Comparison of ENCODE assay signal across 1 cellular context in genomic region chr22:18970180-18970947, GRCh38.
A peak's percentile ranks its signal among the peaks of the same experiment; 100 is the strongest.
TF ChIP-seq lines count a peak whose summit lies in the region.

No MANE protein-coding gene starts in this region.

TF ChIP-seq in HepG2, 621 proteins besides CTCF, POLR2A, EP300 and RAD21 (continued from another document):
- TF ChIP-seq, protein P1, sequence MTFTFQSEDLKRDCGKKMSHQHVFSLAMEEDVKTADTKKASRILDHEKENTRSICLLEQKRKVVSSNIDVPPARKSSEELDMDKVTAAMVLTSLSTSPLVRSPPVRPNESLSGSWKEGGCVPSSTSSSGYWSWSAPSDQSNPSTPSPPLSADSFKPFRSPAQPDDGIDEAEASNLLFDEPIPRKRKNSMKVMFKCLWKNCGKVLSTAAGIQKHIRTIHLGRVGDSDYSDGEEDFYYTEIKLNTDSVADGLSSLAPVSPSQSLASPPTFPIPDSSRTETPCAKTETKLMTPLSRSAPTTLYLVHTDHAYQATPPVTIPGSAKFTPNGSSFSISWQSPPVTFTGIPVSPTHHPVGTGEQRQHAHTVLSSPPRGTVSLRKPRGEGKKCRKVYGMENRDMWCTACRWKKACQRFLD (CRISPR knock-in tag; IDR thresholded peaks at IDR 0.05; ENCODE audit: borderline replicate concordance), result no peak
- TF ChIP-seq HHEX (CRISPR knock-in tag; IDR thresholded peaks at IDR 0.05), result no peak
- TF ChIP-seq ZNF777 (CRISPR knock-in tag; IDR thresholded peaks at IDR 0.05), result 0 out of 2 replicates have a peak, but pooled peaks have one; percentile 31
- TF ChIP-seq ZFY (CRISPR knock-in tag; IDR thresholded peaks at IDR 0.05), result peak; percentile 29; the same call in 1 of the 2 replicates
- TF ChIP-seq, protein P2, sequence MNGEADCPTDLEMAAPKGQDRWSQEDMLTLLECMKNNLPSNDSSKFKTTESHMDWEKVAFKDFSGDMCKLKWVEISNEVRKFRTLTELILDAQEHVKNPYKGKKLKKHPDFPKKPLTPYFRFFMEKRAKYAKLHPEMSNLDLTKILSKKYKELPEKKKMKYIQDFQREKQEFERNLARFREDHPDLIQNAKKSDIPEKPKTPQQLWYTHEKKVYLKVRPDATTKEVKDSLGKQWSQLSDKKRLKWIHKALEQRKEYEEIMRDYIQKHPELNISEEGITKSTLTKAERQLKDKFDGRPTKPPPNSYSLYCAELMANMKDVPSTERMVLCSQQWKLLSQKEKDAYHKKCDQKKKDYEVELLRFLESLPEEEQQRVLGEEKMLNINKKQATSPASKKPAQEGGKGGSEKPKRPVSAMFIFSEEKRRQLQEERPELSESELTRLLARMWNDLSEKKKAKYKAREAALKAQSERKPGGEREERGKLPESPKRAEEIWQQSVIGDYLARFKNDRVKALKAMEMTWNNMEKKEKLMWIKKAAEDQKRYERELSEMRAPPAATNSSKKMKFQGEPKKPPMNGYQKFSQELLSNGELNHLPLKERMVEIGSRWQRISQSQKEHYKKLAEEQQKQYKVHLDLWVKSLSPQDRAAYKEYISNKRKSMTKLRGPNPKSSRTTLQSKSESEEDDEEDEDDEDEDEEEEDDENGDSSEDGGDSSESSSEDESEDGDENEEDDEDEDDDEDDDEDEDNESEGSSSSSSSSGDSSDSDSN (CRISPR knock-in tag; IDR thresholded peaks at IDR 0.05), result peak; percentile 44; the same call in 1 of the 2 replicates
TF ChIP-seq in HepG2: peak in this region for 4.
